ENCODE assay signal across 17 cellular contexts in genomic region chr13:40292108-40292507, GRCh38.
DNase-seq lines count a peak whose midpoint lies in the region; ATAC-seq and TF ChIP-seq lines count a peak whose summit lies in the region.
"Had no signal": no experiment of that assay in that cellular context is flagged by ENCODE, and none has a peak within 500 bp of the region (broad histone marks: within the 10 kb centered on the region; RNA-seq: fewer than 3 reads in every experiment).

No MANE protein-coding gene starts in this region.

- no peak for TF ChIP-seq CTCF in heart left ventricle (IDR thresholded peaks at IDR 0.05)

- no peak overlapping the region for H2BK5ac ChIP-seq in mesenchymal stem cell (ENCODE audit: low read depth, low read length, poor library complexity, severe bottlenecking)

- TF ChIP-seq POLR2A in heart left ventricle (IDR thresholded peaks at IDR 0.05) (no peak), erythroblast (IDR thresholded peaks at IDR 0.05; ENCODE audit: low read length) (no peak)

- H3K79me1 ChIP-seq in mesenchymal stem cell (replicated peaks; ENCODE audit: low read length, poor library complexity, severe bottlenecking), result no peaks in the 10 kb centered on the region

- H3K14ac ChIP-seq in mesenchymal stem cell (ENCODE audit: low read length in 2 of 2), result no peak overlapping the region

- H4K8ac ChIP-seq in mesenchymal stem cell (ENCODE audit: low read length), result no peak overlapping the region

- H3K36me3 ChIP-seq in heart left ventricle, result no peaks in the 10 kb centered on the region
- H3K36me3 ChIP-seq in mesenchymal stem cell (ENCODE audit: control insufficient read depth in 1 of 2, insufficient read depth in 2 of 2, low read depth in 1 of 2, low read length in 2 of 2), result no peaks in the 10 kb centered on the region
- H3K36me3 ChIP-seq: BLaER1 had no signal

- H3K4me1 ChIP-seq in heart left ventricle, result peaks cover 0 to 9% (median 0%) of the 10 kb centered on the region in 12 donors
- H3K4me1 ChIP-seq in right cardiac atrium (ENCODE audit: control insufficient read depth, insufficient read depth, low read length), result no peaks in the 10 kb centered on the region
- no peaks in the 10 kb centered on the region for H3K4me1 ChIP-seq in mesenchymal stem cell (ENCODE audit: control insufficient read depth, insufficient read depth, low read depth, low read length)
- H3K4me1 ChIP-seq: BLaER1, Caco-2 had no signal

- H3K27ac ChIP-seq in heart left ventricle (no peak overlapping the region), right cardiac atrium (ENCODE audit: low read length) (no peak overlapping the region), mesenchymal stem cell (ENCODE audit: low read length, poor library complexity, severe bottlenecking) (no peak overlapping the region)
- H3K27ac ChIP-seq: 22Rv1, BLaER1 had no signal

- no peak overlapping the region for H3K9ac ChIP-seq in mesenchymal stem cell (ENCODE audit: low read length)
- H3K9ac ChIP-seq: BLaER1 had no signal

- DNase-seq in NCI-H2171 treated with DMSO at 0.1 percent for 48 hours (lab: John Stamatoyannopoulos, UW), result peak; percentile 61
- DNase-seq in NCI-H2171 (lab: John Stamatoyannopoulos, UW), result no peak
- peak; percentile 60 for DNase-seq in NCI-H1694 treated with DMSO at 0.1 percent for 48 hours (lab: John Stamatoyannopoulos, UW)
- peak in 4 of 5 donors; percentile 22 to 76 (median 53) for DNase-seq in heart left ventricle
- peak; percentile 27 to 65 (median 62) for DNase-seq in right cardiac atrium
- DNase-seq in mesenchymal stem cell, result no peak
- no peak for DNase-seq in erythroblast (lab: John Stamatoyannopoulos, UW)
- DNase-seq: AML-193; Caco-2; CD8-positive, alpha-beta memory T cell; DMS79; GOT3; H9 had no signal

- H2BK15ac ChIP-seq in mesenchymal stem cell (ENCODE audit: low read depth, poor library complexity, severe bottlenecking), result no peak overlapping the region

- no peak overlapping the region for H2AK5ac ChIP-seq in mesenchymal stem cell (ENCODE audit: low read length, severe bottlenecking)

- H3K18ac ChIP-seq in mesenchymal stem cell (ENCODE audit: low read depth in 1 of 2, low read length in 2 of 2), result no peak overlapping the region

- no peak overlapping the region for H3K4me2 ChIP-seq in mesenchymal stem cell (ENCODE audit: low read length, poor library complexity, severe bottlenecking)
- H3K4me2 ChIP-seq: BLaER1 had no signal

- H3K9me3 ChIP-seq in heart left ventricle (peaks cover 0 to 20% (median 12%) of the 10 kb centered on the region in 12 donors), right cardiac atrium (ENCODE audit: control insufficient read depth, low read length) (peaks cover 2% of the 10 kb centered on the region), mesenchymal stem cell (ENCODE audit: control insufficient read depth, low read length) (peaks cover 19% of the 10 kb centered on the region)

- H3K23ac ChIP-seq in mesenchymal stem cell (ENCODE audit: low read length in 2 of 2), result no peak overlapping the region

- no peak overlapping the region for H3K4ac ChIP-seq in mesenchymal stem cell (ENCODE audit: low read depth in 1 of 2, low read length in 2 of 2)

- peak; percentile 90 to 94 (median 92) for ATAC-seq in heart left ventricle
- peak; percentile 79 to 83 for ATAC-seq in right cardiac atrium
- ATAC-seq in GM18907 (IDR thresholded peaks at IDR 0.05; ENCODE audit: unreplicated experiment), result no peak
- ATAC-seq: GM12878 had no signal

- no peak overlapping the region for H2BK120ac ChIP-seq in mesenchymal stem cell (ENCODE audit: low read depth, low read length)

- no peak overlapping the region for H2AFZ ChIP-seq in mesenchymal stem cell (ENCODE audit: low read depth, low read length)

- no peak overlapping the region for H3K4me3 ChIP-seq in heart left ventricle
- no peak overlapping the region for H3K4me3 ChIP-seq in right cardiac atrium (ENCODE audit: low read length)
- H3K4me3 ChIP-seq in mesenchymal stem cell (ENCODE audit: insufficient read depth in 1 of 2, low read depth in 1 of 2, low read length in 2 of 2), result no peak overlapping the region
- H3K4me3 ChIP-seq: BLaER1, GM12878 had no signal

- intact Hi-C loops in heart left ventricle (cut with DNase I), result no loop called here
- intact Hi-C loops in right cardiac atrium (cut with DNase I), result no loop called here

- H2BK12ac ChIP-seq in mesenchymal stem cell (ENCODE audit: low read length in 2 of 2), result no peak overlapping the region

- H4K91ac ChIP-seq in mesenchymal stem cell (ENCODE audit: low read length), result no peak overlapping the region

- no peaks in the 10 kb centered on the region for H3K27me3 ChIP-seq in heart left ventricle
- H3K27me3 ChIP-seq in right cardiac atrium (ENCODE audit: control insufficient read depth, insufficient read depth), result no peaks in the 10 kb centered on the region
- H3K27me3 ChIP-seq in mesenchymal stem cell (ENCODE audit: control insufficient read depth in 1 of 2, insufficient read depth in 1 of 2, low read length in 2 of 2), result no peaks in the 10 kb centered on the region
- H3K27me3 ChIP-seq: BLaER1 had no signal

- 56 to 79% (median 67%) methylated on average over 5 of the region's 5 CpGs for WGBS in heart left ventricle, 4 donors
- 71% methylated on average over 5 of the region's 5 CpGs for WGBS in right cardiac atrium
- WGBS in mesenchymal stem cell, result 89% methylated on average over 3 of the region's 5 CpGs

Comparison
In these comparisons a context has a peak if more than half of its experiments do, and no peak if none do; other contexts are left out.
1. DNase-seq: peak in NCI-H2171 treated with DMSO at 0.1 percent for 48 hours (single experiment), NCI-H1694 treated with DMSO at 0.1 percent for 48 hours (single experiment), heart left ventricle (4 of 5) and right cardiac atrium (3 of 3); none in NCI-H2171 (single experiment), mesenchymal stem cell (single experiment) and erythroblast (0 of 2).